ENCODE assay signal across 20 cellular contexts in genomic region chr1:91098299-91098901, GRCh38.
DNase-seq lines count a peak whose midpoint lies in the region; ATAC-seq and TF ChIP-seq lines count a peak whose summit lies in the region.
"Had no signal": no experiment of that assay in that cellular context is flagged by ENCODE, and none has a peak within 500 bp of the region (broad histone marks: within the 10 kb centered on the region; RNA-seq: fewer than 3 reads in every experiment).

No MANE protein-coding gene starts in this region.

- TF ChIP-seq CTCF in lower leg skin (IDR thresholded peaks at IDR 0.05) = no peak

- peak; percentile 35 for ATAC-seq in activated T-helper 17 cell treated with anti-CD3 and anti-CD28 coated beads, Interleukin-2, amount 50 U/mL, for 72 hours (replicated peaks)
- no peak for ATAC-seq in GM18858 (IDR thresholded peaks at IDR 0.05; ENCODE audit: unreplicated experiment)
- ATAC-seq: CD8-positive, alpha-beta T cell; left lobe of liver; naive thymus-derived CD4-positive, alpha-beta T cell had no signal

- H3K36me3 Mint-ChIP-seq in activated T-helper 17 cell treated with anti-CD3 and anti-CD28 coated beads, Interleukin-2, amount 50 U/mL, for 72 hours (ENCODE audit: low read depth) = no peaks in the 10 kb centered on the region
- H3K36me3 Mint-ChIP-seq: CD8-positive, alpha-beta T cell; naive thymus-derived CD4-positive, alpha-beta T cell had no signal

- 70 to 78% methylated on average over 3 of the region's 3 CpGs for WGBS in lower leg skin, 2 donors

- peaks cover 9% of the 10 kb centered on the region for H3K4me1 Mint-ChIP-seq in activated T-helper 17 cell treated with anti-CD3 and anti-CD28 coated beads, Interleukin-2, amount 50 U/mL, for 72 hours

- DNase-seq in NCI-H2196 (lab: John Stamatoyannopoulos, UW; ENCODE audit: unreplicated experiment) (peak; percentile 25), NCI-H2196 treated with DMSO at 0.1 percent for 48 hours (lab: John Stamatoyannopoulos, UW; ENCODE audit: unreplicated experiment) (no peak), LHCN-M2 (ENCODE audit: low read depth) (peak; percentile 5), retina (peak; percentile 54), lower leg skin (ENCODE audit: low spot score in 2 of 2) (no peak)
- DNase-seq in stimulated activated CD4-positive, alpha-beta T cell treated with anti-CD3 and anti-CD28 coated beads, Interleukin-15, amount 100 ng/mL, for 24 hours = no peak
- DNase-seq: activated naive CD4-positive, alpha-beta T cell; brain microvascular endothelial cell; CD8-positive, alpha-beta T cell; dorsolateral prefrontal cortex; GM23248; hippocampal formation; KBM-7; naive thymus-derived CD4-positive, alpha-beta T cell; NCI-H1436; NCI-H510A had no signal

- no peak overlapping the region for H3K27ac Mint-ChIP-seq in activated T-helper 17 cell treated with anti-CD3 and anti-CD28 coated beads, Interleukin-2, amount 50 U/mL, for 72 hours
- H3K27ac Mint-ChIP-seq: CD8-positive, alpha-beta T cell; naive thymus-derived CD4-positive, alpha-beta T cell had no signal

- no peak for TF ChIP-seq POLR2A in lower leg skin (IDR thresholded peaks at IDR 0.05)

- H3K27me3 Mint-ChIP-seq in activated T-helper 17 cell treated with anti-CD3 and anti-CD28 coated beads, Interleukin-2, amount 50 U/mL, for 72 hours = peaks cover 8% of the 10 kb centered on the region

- H3K4me3 ChIP-seq in lower leg skin (ENCODE audit: low read depth, poor library complexity, severe bottlenecking) = no peak overlapping the region
- H3K4me3 ChIP-seq: dorsolateral prefrontal cortex, GM23248, prostate gland had no signal

- no peak overlapping the region for H3K4me3 Mint-ChIP-seq in activated T-helper 17 cell treated with anti-CD3 and anti-CD28 coated beads, Interleukin-2, amount 50 U/mL, for 72 hours
- H3K4me3 Mint-ChIP-seq: CD8-positive, alpha-beta T cell; naive thymus-derived CD4-positive, alpha-beta T cell had no signal

- intact Hi-C loops in lower leg skin (cut with DNase I; ENCODE audit: low total_unique reads) = no loop called here

- no peaks in the 10 kb centered on the region for H3K9me3 Mint-ChIP-seq in activated T-helper 17 cell treated with anti-CD3 and anti-CD28 coated beads, Interleukin-2, amount 50 U/mL, for 72 hours
- H3K9me3 Mint-ChIP-seq: CD8-positive, alpha-beta T cell; naive thymus-derived CD4-positive, alpha-beta T cell had no signal

Comparison
In these comparisons a context has a peak if more than half of its experiments do, and no peak if none do; other contexts are left out.
1. DNase-seq: peak in NCI-H2196 (single experiment), LHCN-M2 (single experiment) and retina (single experiment); none in NCI-H2196 treated with DMSO at 0.1 percent for 48 hours (single experiment), stimulated activated CD4-positive, alpha-beta T cell treated with anti-CD3 and anti-CD28 coated beads, Interleukin-15, amount 100 ng/mL, for 24 hours (single experiment) and lower leg skin (0 of 2).